ENCODE assay signal across 9 cellular contexts in the genomic region with DNA sequence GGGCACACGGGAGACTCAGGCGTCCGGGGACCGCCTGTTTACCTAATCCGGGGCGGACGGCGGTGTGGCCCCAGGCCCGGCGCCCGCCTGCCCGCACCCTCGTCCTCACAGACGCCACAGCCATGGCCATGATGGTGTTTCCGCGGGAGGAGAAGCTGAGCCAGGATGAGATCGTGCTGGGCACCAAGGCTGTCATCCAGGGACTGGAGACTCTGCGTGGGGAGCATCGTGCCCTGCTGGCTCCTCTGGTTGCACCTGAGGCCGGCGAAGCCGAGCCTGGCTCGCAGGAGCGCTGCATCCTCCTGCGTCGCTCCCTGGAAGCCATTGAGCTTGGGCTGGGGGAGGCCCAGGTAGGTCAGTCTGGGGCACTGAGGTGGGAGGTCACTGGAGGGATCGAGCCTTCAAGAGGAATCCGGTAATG. TPM values are rescaled to one million over a fixed set of nuclear protein-coding genes. Genes with fewer than 3 reads are reported as not detected.
DNase-seq lines count a peak whose midpoint lies in the region; TF ChIP-seq lines count a peak whose summit lies in the region.
"Had no signal": no experiment of that assay in that cellular context is flagged by ENCODE, and none has a peak within 500 bp of the region (broad histone marks: within the 10 kb centered on the region; RNA-seq: fewer than 3 reads in every experiment).

No MANE protein-coding gene starts in this region.

- H3K4me1 ChIP-seq in HUES6 (ENCODE audit: control insufficient read depth, insufficient read depth, low read length) (peaks cover 7% of the 10 kb centered on the region; the same call in 1 of the 2 replicates), mucosa of stomach (ENCODE audit: control insufficient read depth, insufficient read depth, low read length) (peaks cover 5% of the 10 kb centered on the region)

- no peaks in the 10 kb centered on the region for H3K9me3 Mint-ChIP-seq in chondrocyte (ENCODE audit: low read depth)

- intact Hi-C loops in posterior vena cava (cut with DNase I) = no loop called here

- CTCF ChIA-PET in AG04449 (lab: Yijun Ruan, JAX) = interaction anchor here (0.8 to 1.8 kb wide), 8 partner anchors 9 to 250 kb away, joined by 3 to 11 read pairs (median 4); a partner anchor contains a TSS

- H3K4me1 Mint-ChIP-seq in chondrocyte (ENCODE audit: low read depth) = peaks cover 22% of the 10 kb centered on the region

- H3K36me3 ChIP-seq in HUES6 (ENCODE audit: control insufficient read depth, insufficient read depth, low read length) = peaks cover 36% of the 10 kb centered on the region
- no peaks in the 10 kb centered on the region for H3K36me3 ChIP-seq in mucosa of stomach (ENCODE audit: control insufficient read depth, insufficient read depth, low read length)

- peak overlapping the region; percentile 22 for H3K27ac Mint-ChIP-seq in chondrocyte (ENCODE audit: unreplicated experiment)

- peak overlapping the region; percentile 90 for H3K4me3 ChIP-seq in AG04449 (ENCODE audit: low read depth, low read length)
- peak overlapping the region; percentile 72 for H3K4me3 ChIP-seq in HUES6 (ENCODE audit: low read depth, low read length)
- peak overlapping the region; percentile 69 for H3K4me3 ChIP-seq in mucosa of stomach (ENCODE audit: low read length)

- no peak for TF ChIP-seq CTCF in AG04449 (IDR thresholded peaks at IDR 0.05; ENCODE audit: insufficient read depth, low read length, missing control alignments)
- TF ChIP-seq CTCF in chondrocyte (IDR thresholded peaks at IDR 0.05) = peak; percentile 15

- H3K36me3 Mint-ChIP-seq in chondrocyte (ENCODE audit: low read depth) = peaks cover 10% of the 10 kb centered on the region

- POLR2A ChIA-PET in AG04449 (lab: Yijun Ruan, JAX) = interaction anchor here (0.8 kb wide), 1 partner anchor 31 kb away, joined by 3 read pairs; a partner anchor contains a TSS

- H3K4me3 Mint-ChIP-seq in chondrocyte (ENCODE audit: unreplicated experiment) = peak overlapping the region; percentile 81

- no peaks in the 10 kb centered on the region for H3K9me3 ChIP-seq in HUES6 (ENCODE audit: control insufficient read depth, insufficient read depth, low read depth, low read length)
- no peaks in the 10 kb centered on the region for H3K9me3 ChIP-seq in mucosa of stomach (ENCODE audit: control insufficient read depth, low read length)

- H3K9ac ChIP-seq in HUES6 (ENCODE audit: low read length) (peak overlapping the region; percentile 85), mucosa of stomach (ENCODE audit: low read length) (peak overlapping the region; percentile 55)

- H3K27me3 ChIP-seq in HUES6 (ENCODE audit: control insufficient read depth, insufficient read depth, low read length) = no peaks in the 10 kb centered on the region
- peaks cover 6% of the 10 kb centered on the region for H3K27me3 ChIP-seq in mucosa of stomach (ENCODE audit: control insufficient read depth, insufficient read depth, low read length)

- H3K27me3 Mint-ChIP-seq in chondrocyte (ENCODE audit: low read depth) = no peaks in the 10 kb centered on the region

- H3K27ac ChIP-seq in HUES6 (ENCODE audit: low read depth, low read length) = no peak overlapping the region

- DNase-seq in AG04449 (ENCODE audit: low read depth, low spot score) = no peak
- no peak for DNase-seq in chondrocyte (ENCODE audit: low spot score)
- DNase-seq in posterior vena cava (ENCODE audit: low spot score) = no peak
- no peak for DNase-seq in pons (ENCODE audit: low spot score)
- DNase-seq in NCI-H2171 treated with DMSO at 0.1 percent for 48 hours (lab: John Stamatoyannopoulos, UW) = no peak
- no peak for DNase-seq in NCI-H1105 treated with DMSO at 0.1 percent for 48 hours (lab: John Stamatoyannopoulos, UW)

RNA-seq across cellular contexts. Expression of a gene that starts 1.0 kb away (rescaled TPM):
- total RNA-seq in chondrocyte (44.3 to 50.8 TPM (median 47.8 TPM) in 3 replicates), posterior vena cava (10 to 100 TPM; 30.1 to 41.3 TPM)

RNA-seq across cellular contexts. Expression of a gene that starts 10.0 kb away (rescaled TPM):
- total RNA-seq in chondrocyte = 124 to 125 TPM (median 124 TPM) in 3 replicates
- 100 to 1,000 TPM; 102 to 112 TPM for total RNA-seq in posterior vena cava

RNA-seq across cellular contexts. Expression of a gene that starts 19.5 kb away (rescaled TPM):
- 2.5 to 2.8 TPM (median 2.8 TPM) in 3 replicates for total RNA-seq in chondrocyte
- not detected for total RNA-seq in posterior vena cava

RNA-seq across cellular contexts. Expression of a gene that starts 30.5 kb away (rescaled TPM):
- total RNA-seq in chondrocyte (180 to 193 TPM (median 187 TPM) in 3 replicates), posterior vena cava (10 to 100 TPM; 63.9 to 73.6 TPM)

RNA-seq across cellular contexts. Expression of a gene that starts 33.2 kb away (rescaled TPM):
- 2.0 to 4.7 TPM (median 4.3 TPM) in 3 replicates for total RNA-seq in chondrocyte
- not detected for total RNA-seq in posterior vena cava
- total RNA-seq: activated CD8-positive, alpha-beta memory T cell treated with anti-CD3 and anti-CD28 coated beads for 36 hours had no signal
